Comparison of ENCODE assay signal across 10 cellular contexts in the genomic region with DNA sequence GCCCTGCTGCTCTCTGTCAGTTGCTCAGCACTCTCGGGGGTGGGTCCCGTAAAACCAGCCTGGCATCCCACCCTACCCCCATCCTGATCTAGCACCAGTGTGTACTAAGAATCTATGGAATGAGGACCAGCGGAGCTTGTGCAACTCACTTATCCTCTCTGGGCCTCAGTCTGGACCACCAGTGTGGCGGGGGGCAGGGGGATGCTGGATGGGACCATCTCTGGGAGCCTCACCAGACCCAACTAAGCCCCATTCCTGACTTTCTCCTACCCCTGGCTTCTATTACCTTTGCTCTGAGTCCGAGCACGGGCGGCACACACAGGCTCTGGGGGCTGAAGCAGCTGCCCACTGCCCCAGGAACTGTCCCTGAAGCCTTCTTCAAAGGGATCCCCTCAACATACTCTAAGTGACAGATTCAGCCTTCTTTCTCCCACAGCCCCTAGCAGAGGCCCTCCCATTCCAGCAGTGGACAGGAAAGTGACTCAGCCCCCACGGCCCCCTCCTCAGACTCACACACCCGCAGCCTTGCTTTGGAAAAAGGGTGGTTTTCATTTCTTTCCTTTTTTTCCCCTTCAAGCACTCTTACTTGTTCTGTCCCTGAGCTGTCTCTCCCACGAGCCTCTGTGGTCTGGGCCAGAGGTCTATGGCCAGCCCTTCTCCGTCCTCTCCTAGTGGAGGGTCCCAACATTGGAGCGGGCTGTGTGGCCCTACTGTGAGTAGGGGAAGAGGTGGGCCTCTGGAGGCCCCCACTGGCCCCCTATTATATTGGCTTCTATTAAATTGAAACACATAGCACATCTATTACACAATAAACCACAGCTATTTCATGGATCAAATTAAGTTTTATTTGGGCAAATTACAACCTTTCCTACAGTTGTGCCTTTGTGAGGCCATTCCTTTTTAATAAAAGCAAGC.
DNase-seq lines count a peak whose midpoint lies in the region; FAIRE-seq and TF ChIP-seq lines count a peak whose summit lies in the region.
"Had no signal": no experiment of that assay in that cellular context is flagged by ENCODE, and none has a peak within 500 bp of the region (broad histone marks: within the 10 kb centered on the region; RNA-seq: fewer than 3 reads in every experiment).

No MANE protein-coding gene starts in this region.

- H3K27me3 ChIP-seq in MG63, result no peaks in the 10 kb centered on the region
- no peaks in the 10 kb centered on the region for H3K27me3 ChIP-seq in endothelial cell of umbilical vein (ENCODE audit: control insufficient read depth in 2 of 2, insufficient read depth in 2 of 2, low read length in 2 of 2)
- H3K27me3 ChIP-seq: BLaER1 had no signal

- DNase-seq in A172 (ENCODE audit: low spot score) (peak; percentile 63), MG63 (peak; percentile 49), endothelial cell of umbilical vein (ENCODE audit: low read depth, low spot score) (peak; percentile 46), nephron progenitor cell (no peak), DMS 273 treated with DMSO at 0.1 percent for 48 hours (lab: John Stamatoyannopoulos, UW) (no peak), KG1 (lab: John Stamatoyannopoulos, UW) (no peak), NCI-H748 (lab: John Stamatoyannopoulos, UW; ENCODE audit: unreplicated experiment) (no peak)
- no peak for DNase-seq in stimulated activated naive CD4-positive, alpha-beta T cell (lab: John Stamatoyannopoulos, UW)

- H3K4me1 Mint-ChIP-seq in nephron progenitor cell, result peaks cover 38% of the 10 kb centered on the region

- H3K79me2 ChIP-seq in endothelial cell of umbilical vein (ENCODE audit: control insufficient read depth, insufficient read depth, low read length), result no peaks in the 10 kb centered on the region

- TSS peak; percentile 39 for BruUV-seq in endothelial cell of umbilical vein (replicated peaks; lab: Mats Ljungman, UMichigan)

- peak overlapping the region; percentile 80 for H3K27ac Mint-ChIP-seq in nephron progenitor cell

- FAIRE-seq in endothelial cell of umbilical vein (lab: Jason Lieb, UNC), result peak; percentile 65
- FAIRE-seq: bronchial epithelial cell had no signal

- CTCF ChIA-PET in endothelial cell of umbilical vein (lab: Charles Lee), result interaction anchor here (1.0 to 1.8 kb wide), 7 partner anchors 13 to 198 kb away, joined by 3 to 24 read pairs (median 4); no protein-coding TSS in a partner anchor

- no peak overlapping the region for H3K4me3 Mint-ChIP-seq in nephron progenitor cell

- H3K4me1 ChIP-seq in endothelial cell of umbilical vein (ENCODE audit: control insufficient read depth, extremely low read depth, insufficient read depth, low read length), result peaks cover 31% of the 10 kb centered on the region
- H3K4me1 ChIP-seq: BLaER1 had no signal

- H3K36me3 Mint-ChIP-seq in nephron progenitor cell (ENCODE audit: low read depth), result no peaks in the 10 kb centered on the region

- H3K27ac ChIP-seq in endothelial cell of umbilical vein (ENCODE audit: insufficient read depth, low read depth, low read length), result peak overlapping the region; percentile 97
- H3K27ac ChIP-seq: BLaER1 had no signal

- H2AFZ ChIP-seq in endothelial cell of umbilical vein (ENCODE audit: low read depth, low read length), result peak overlapping the region; percentile 16

- TF ChIP-seq CTCF in endothelial cell of umbilical vein (IDR thresholded peaks at IDR 0.05; ENCODE audit: extremely low read depth in 1 of 2, insufficient read depth in 1 of 2, low read depth in 1 of 2, low read length in 2 of 2), result no peak
- no peak for TF ChIP-seq CTCF in nephron progenitor cell (IDR thresholded peaks at IDR 0.05)

- intact Hi-C loops in endothelial cell of umbilical vein (cut with micrococcal nuclease), result loop anchor here (1.0 to 2.0 kb wide), 6 partner anchors 13 to 188 kb away; partner anchors contain the start of gene SMAD6

- peaks cover 3% of the 10 kb centered on the region for H3K27me3 Mint-ChIP-seq in nephron progenitor cell (ENCODE audit: low read depth, poor library complexity)

- no peak overlapping the region for H3K4me3 ChIP-seq in MG63
- no peak overlapping the region for H3K4me3 ChIP-seq in endothelial cell of umbilical vein (replicated peaks in 1 of 3; ENCODE audit: insufficient read depth in 1 of 3, low read depth in 1 of 3, low read length in 3 of 3)
- H3K4me3 ChIP-seq: BLaER1 had no signal

- H3K4me2 ChIP-seq in endothelial cell of umbilical vein (ENCODE audit: insufficient read depth, low read length), result peak overlapping the region; percentile 59
- H3K4me2 ChIP-seq: BLaER1 had no signal

- H3K9ac ChIP-seq in endothelial cell of umbilical vein (replicated peaks; ENCODE audit: extremely low read depth, insufficient read depth, low read length), result peak overlapping the region; percentile 66
- H3K9ac ChIP-seq: BLaER1 had no signal

- dilution Hi-C loops in endothelial cell of umbilical vein (cut with MboI; ENCODE audit: extremely low pct_ligation_motif_present, low sequenced_read_pairs), result no loop called here

- H3K9me3 Mint-ChIP-seq in nephron progenitor cell, result peaks cover 13% of the 10 kb centered on the region

- H3K36me3 ChIP-seq in MG63 (no peaks in the 10 kb centered on the region), endothelial cell of umbilical vein (ENCODE audit: control insufficient read depth in 2 of 2, extremely low read depth in 1 of 2, insufficient read depth in 2 of 2, low read length in 2 of 2) (no peaks in the 10 kb centered on the region)
- H3K36me3 ChIP-seq: BLaER1 had no signal

- H3K9me3 ChIP-seq in MG63 (peaks cover 8% of the 10 kb centered on the region), endothelial cell of umbilical vein (replicated peaks; ENCODE audit: control insufficient read depth, insufficient read depth, low read length) (no peaks in the 10 kb centered on the region)

- POLR2A ChIA-PET in endothelial cell of umbilical vein (lab: Charles Lee), result no interaction called here

- H4K20me1 ChIP-seq in endothelial cell of umbilical vein (replicated peaks; ENCODE audit: control insufficient read depth, extremely low read depth, insufficient read depth, low read length), result no peaks in the 10 kb centered on the region
- H4K20me1 ChIP-seq: BLaER1 had no signal

- no peak for TF ChIP-seq POLR2A in endothelial cell of umbilical vein (IDR thresholded peaks at IDR 0.05; ENCODE audit: low read depth, low read length)

- H3K9me1 ChIP-seq in endothelial cell of umbilical vein (replicated peaks; ENCODE audit: control insufficient read depth, extremely low read depth, insufficient read depth, low read length), result no peaks in the 10 kb centered on the region

TF ChIP-seq in endothelial cell of umbilical vein, 7 proteins besides CTCF, POLR2A, EP300 and RAD21:
- TF ChIP-seq MYC (IDR thresholded peaks at IDR 0.05; ENCODE audit: low read depth, low read length), result no peak
- no peak for TF ChIP-seq JUN (IDR thresholded peaks at IDR 0.05; ENCODE audit: borderline replicate concordance, insufficient read depth, insufficient read length, low read depth)
- TF ChIP-seq EZH2 (IDR thresholded peaks at IDR 0.05; ENCODE audit: borderline replicate concordance, low read depth, low read length, severe bottlenecking), result no peak
- TF ChIP-seq, protein P1, sequence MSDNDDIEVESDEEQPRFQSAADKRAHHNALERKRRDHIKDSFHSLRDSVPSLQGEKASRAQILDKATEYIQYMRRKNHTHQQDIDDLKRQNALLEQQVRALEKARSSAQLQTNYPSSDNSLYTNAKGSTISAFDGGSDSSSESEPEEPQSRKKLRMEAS (IDR thresholded peaks at IDR 0.05; ENCODE audit: insufficient read depth, insufficient read length), result no peak
- no peak for TF ChIP-seq GATA2 (IDR thresholded peaks at IDR 0.05; ENCODE audit: insufficient read depth, insufficient read length, low read depth, low read length)
- TF ChIP-seq POLR2AphosphoS5 (IDR thresholded peaks at IDR 0.05; ENCODE audit: insufficient read depth, low read depth, low read length), result no peak
- TF ChIP-seq FOS (IDR thresholded peaks at IDR 0.05; ENCODE audit: borderline replicate concordance, insufficient read depth, low read length), result peak; percentile 44

Comparison
In these comparisons a context has a peak if more than half of its experiments do, and no peak if none do; other contexts are left out.
1. DNase-seq: peak in A172 (single experiment), MG63 (single experiment) and endothelial cell of umbilical vein (single experiment); none in nephron progenitor cell (single experiment), DMS 273 treated with DMSO at 0.1 percent for 48 hours (single experiment), stimulated activated naive CD4-positive, alpha-beta T cell (0 of 6), KG1 (single experiment) and NCI-H748 (single experiment).